In the genomic region with DNA sequence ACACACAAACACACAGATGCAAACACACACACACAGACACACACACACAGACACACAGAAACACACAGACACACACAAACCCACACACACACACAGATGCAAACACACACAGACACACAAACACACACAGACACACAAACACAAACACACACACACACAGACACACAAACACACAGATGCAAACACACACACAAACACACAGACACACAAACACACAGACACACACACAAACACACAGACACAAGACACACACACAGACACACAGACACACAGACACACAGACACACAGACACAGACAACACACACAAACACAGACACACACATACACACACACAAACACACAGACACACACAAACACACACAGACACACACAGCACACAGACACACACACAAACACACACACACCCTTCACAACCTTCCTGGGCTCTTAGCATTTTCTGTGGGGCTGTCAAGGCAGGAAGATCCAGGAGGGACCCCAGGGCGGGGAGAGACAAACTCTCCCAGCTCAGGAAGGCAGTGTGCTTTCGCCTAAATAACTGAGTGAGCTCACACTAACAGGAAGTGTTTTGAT, we compare ENCODE assay signal across 1 cellular context.
TF ChIP-seq lines count a peak whose summit lies in the region.

No MANE protein-coding gene starts in this region.

TF ChIP-seq in GM23338, 12 proteins besides CTCF, POLR2A, EP300 and RAD21:
- TF ChIP-seq REST (IDR thresholded peaks at IDR 0.05; ENCODE audit: unreplicated experiment) (no peak), POLR2AphosphoS5 (IDR thresholded peaks at IDR 0.05; ENCODE audit: low read depth) (no peak), STAT1 (IDR thresholded peaks at IDR 0.05; ENCODE audit: unreplicated experiment) (no peak), ZNF114 (CRISPR knock-in tag; IDR thresholded peaks at IDR 0.05) (no peak), ZNF462 (CRISPR knock-in tag; IDR thresholded peaks at IDR 0.05) (no peak), JUNB (IDR thresholded peaks at IDR 0.05; ENCODE audit: unreplicated experiment) (no peak)
